1 cellular context compared by ENCODE assay signal in genomic region chr4:97374526-97374925, GRCh38.
A peak's percentile ranks its signal among the peaks of the same experiment; 100 is the strongest.
TF ChIP-seq lines count a peak whose summit lies in the region.

No MANE protein-coding gene starts in this region.

TF ChIP-seq in H1, 55 proteins besides CTCF, POLR2A, EP300 and RAD21:
- TF ChIP-seq TEAD4 (IDR thresholded peaks at IDR 0.05; ENCODE audit: low read depth, low read length), result 0 out of 2 replicates have a peak, but pooled peaks have one; percentile 6
- no peak for TF ChIP-seq JUND (IDR thresholded peaks at IDR 0.05; ENCODE audit: low read length)
